8 cellular contexts compared by ENCODE assay signal in genomic region chr19:58305065-58305931, GRCh38.
DNase-seq lines count a peak whose midpoint lies in the region; ATAC-seq, FAIRE-seq and TF ChIP-seq lines count a peak whose summit lies in the region.

ERVK3-1 (plus strand) TSS chr19:58305377; CDS start chr19:58312169, 6,792 bp downstream.

- H4K20me1 ChIP-seq in Loucy (ENCODE audit: insufficient read depth, low read length, poor library complexity, severe bottlenecking): peaks cover 25% of the 10 kb centered on the region

- peaks cover 38% of the 10 kb centered on the region for H3K4me1 ChIP-seq in Loucy (ENCODE audit: insufficient read depth, low read length, poor library complexity, severe bottlenecking)

- no peak for FAIRE-seq in H54 (lab: Jason Lieb, UNC)

- peak within 1 kb of the TSS; percentile 89 for H3K9ac ChIP-seq in Loucy (ENCODE audit: low read depth, low read length, poor library complexity, severe bottlenecking)

- H3K27me3 ChIP-seq in Loucy (ENCODE audit: insufficient read depth, low read length, poor library complexity, severe bottlenecking): no peaks in the 10 kb centered on the region

- peaks cover 25% of the 10 kb centered on the region for H3K4me1 Mint-ChIP-seq in nephron progenitor cell
- H3K4me1 Mint-ChIP-seq in stimulated activated naive CD8-positive, alpha-beta T cell treated with anti-CD3 and anti-CD28 coated beads, Interleukin-15, amount 100 ng/mL, for 72 hours: peaks cover 56% of the 10 kb centered on the region

- H3K27me3 Mint-ChIP-seq in nephron progenitor cell (ENCODE audit: low read depth, poor library complexity): peaks cover 2% of the 10 kb centered on the region
- H3K27me3 Mint-ChIP-seq in stimulated activated naive CD8-positive, alpha-beta T cell treated with anti-CD3 and anti-CD28 coated beads, Interleukin-15, amount 100 ng/mL, for 72 hours: no peaks in the 10 kb centered on the region

- H3K79me2 ChIP-seq in Loucy (ENCODE audit: insufficient read depth, low read length): peaks cover 46% of the 10 kb centered on the region

- peak within 1 kb of the TSS; percentile 100 for H3K4me3 Mint-ChIP-seq in nephron progenitor cell
- peak within 1 kb of the TSS; percentile 91 to 92 for H3K4me3 Mint-ChIP-seq in stimulated activated naive CD8-positive, alpha-beta T cell treated with anti-CD3 and anti-CD28 coated beads, Interleukin-15, amount 100 ng/mL, for 72 hours

- H3K9me2 ChIP-seq in Loucy (replicated peaks; ENCODE audit: low read depth, low read length): no peaks in the 10 kb centered on the region

- H3K9me3 ChIP-seq in Loucy (ENCODE audit: insufficient read depth, low read depth, low read length): no peaks in the 10 kb centered on the region

- peaks cover 23% of the 10 kb centered on the region; the same call in 1 of the 2 replicates for H3K36me3 ChIP-seq in Loucy (ENCODE audit: insufficient read depth, low read length)

- H3K9me3 Mint-ChIP-seq in nephron progenitor cell: peaks cover 5% of the 10 kb centered on the region
- H3K9me3 Mint-ChIP-seq in stimulated activated naive CD8-positive, alpha-beta T cell treated with anti-CD3 and anti-CD28 coated beads, Interleukin-15, amount 100 ng/mL, for 72 hours: peaks cover 5 to 10% of the 10 kb centered on the region in 2 donors

- peak within 1 kb of the TSS; percentile 99 for H3K27ac Mint-ChIP-seq in nephron progenitor cell
- peak within 1 kb of the TSS; percentile 97 for H3K27ac Mint-ChIP-seq in stimulated activated naive CD8-positive, alpha-beta T cell treated with anti-CD3 and anti-CD28 coated beads, Interleukin-15, amount 100 ng/mL, for 72 hours

- no peaks in the 10 kb centered on the region for H3F3A ChIP-seq in Loucy (ENCODE audit: low read depth)

- peak within 1 kb of the TSS; percentile 85 for H2AFZ ChIP-seq in Loucy (ENCODE audit: low read length)

- peak; percentile 99 for TF ChIP-seq POLR2A in H54 (IDR thresholded peaks at IDR 0.05; ENCODE audit: low read depth, low read length)
- TF ChIP-seq POLR2A in Raji (IDR thresholded peaks at IDR 0.05; ENCODE audit: insufficient read depth, low read depth, low read length): peak; percentile 97

- H3K4me3 ChIP-seq in Loucy (ENCODE audit: low read length, poor library complexity, severe bottlenecking) (peak within 1 kb of the TSS; percentile 92), fibroblast of pulmonary artery (replicated peaks; ENCODE audit: low read depth, low read length) (peak within 1 kb of the TSS; percentile 90)

- peaks cover 86% of the 10 kb centered on the region for H3K36me3 Mint-ChIP-seq in nephron progenitor cell (ENCODE audit: low read depth)

- TF ChIP-seq CTCF in Loucy (conservative IDR thresholded peaks at IDR 0.05; ENCODE audit: low read length) (no peak), fibroblast of pulmonary artery (IDR thresholded peaks at IDR 0.05; ENCODE audit: low read length, missing control alignments) (no peak), nephron progenitor cell (IDR thresholded peaks at IDR 0.05) (no peak)

- H3K4me2 ChIP-seq in Loucy (ENCODE audit: low read depth, low read length, poor library complexity, severe bottlenecking): peak within 1 kb of the TSS; percentile 96

- ATAC-seq in stimulated activated naive CD8-positive, alpha-beta T cell treated with anti-CD3 and anti-CD28 coated beads, Interleukin-15, amount 100 ng/mL, for 72 hours: peak; percentile 98

- DNase-seq in EL (peak; percentile 96), H54 (ENCODE audit: insufficient read length, low spot score) (peak; percentile 98), fibroblast of pulmonary artery (ENCODE audit: low read depth) (peak; percentile 99), nephron progenitor cell (peak; percentile 89)
- DNase-seq in activated T-helper 9 cell treated with anti-CD3 and anti-CD28 coated beads, Interleukin-2, amount 50 U/mL, for 16 hours (ENCODE audit: low read depth): peak; percentile 90
- DNase-seq in stimulated activated naive CD8-positive, alpha-beta T cell treated with anti-CD3 and anti-CD28 coated beads, Interleukin-15, amount 100 ng/mL, for 72 hours: peak; percentile 93 to 97

Comparison
In these comparisons a context has a peak if more than half of its experiments do, and no peak if none do; other contexts are left out.
1. Peak in every context shown above with its lines: DNase-seq, ATAC-seq and H3K4me3 ChIP-seq.